1 cellular context compared by ENCODE assay signal in genomic region chr1:1232801-1233566, GRCh38.
TF ChIP-seq lines count a peak whose summit lies in the region.

No MANE protein-coding gene starts in this region.

TF ChIP-seq in HCT116, 20 proteins besides CTCF, POLR2A, EP300 and RAD21 (continued from another document):
- TF ChIP-seq REST (IDR thresholded peaks at IDR 0.05; ENCODE audit: low read depth) (no peak), FOSL1 (IDR thresholded peaks at IDR 0.05; ENCODE audit: low read depth) (no peak), SRF (IDR thresholded peaks at IDR 0.05; ENCODE audit: low read depth) (no peak), JUND (IDR thresholded peaks at IDR 0.05) (no peak), EZH2 (IDR thresholded peaks at IDR 0.05) (no peak), POLR2AphosphoS5 (IDR thresholded peaks at IDR 0.05; ENCODE audit: low read depth, low read length) (no peak)
